36 cellular contexts compared by ENCODE assay signal in genomic region chr15:48222627-48223026, GRCh38. TPM values are rescaled to one million over a fixed set of nuclear protein-coding genes. Genes with fewer than 3 reads are reported as not detected.
"Had no signal": no experiment of that assay in that cellular context is flagged by ENCODE, and none has a peak within 500 bp of the region (broad histone marks: within the 10 kb centered on the region; RNA-seq: fewer than 3 reads in every experiment).

No MANE protein-coding gene starts in this region.

- DNase-seq: activated CD4-positive, alpha-beta memory T cell treated with anti-CD3 and anti-CD28 coated beads for 36 hours; activated CD4-positive, alpha-beta T cell treated with anti-CD3 and anti-CD28 coated beads, Interleukin-2, amount 10 ng/mL, durations not matched to agents 24 days and 14 days; activated CD4-positive, CD25-positive, alpha-beta regulatory T cell treated with anti-CD3 and anti-CD28 coated beads, Interleukin-2, amount 50 U/mL, for 72 hours; activated CD8-positive, alpha-beta memory T cell treated with anti-CD3 and anti-CD28 coated beads, Interleukin-2, amount 50 U/mL, for 4 hours; activated effector memory CD4-positive, alpha-beta T cell treated with anti-CD3 and anti-CD28 coated beads, Interleukin-2, amount 50 U/mL, for 16 hours; activated naive CD4-positive, alpha-beta T cell treated with anti-CD3 and anti-CD28 coated beads for 36 hours; activated naive CD8-positive, alpha-beta T cell treated with anti-CD3 and anti-CD28 coated beads for 36 hours; activated T-cell treated with anti-CD3 and anti-CD28 coated beads, Interleukin-2, amount 50 U/mL, for 1 hour; adrenal gland; central memory CD4-positive, alpha-beta T cell; gastrocnemius medialis; islet precursor cell; left ventricle myocardium inferior; mesendoderm; stimulated activated CD4-positive, alpha-beta T cell treated with anti-CD3 and anti-CD28 coated beads, Interleukin-2, amount 100 ng/mL, for 48 hours; stimulated activated naive CD4-positive, alpha-beta T cell treated with Interleukin-2 at 50 U/mL for 16 hours; T-helper 17 cell; testis; upper lobe of left lung had no signal

- H3K27ac ChIP-seq: adrenal gland, breast epithelium, gastrocnemius medialis, hepatocyte, left ventricle myocardium inferior, neutrophil, prostate gland, right atrium auricular region, testis, upper lobe of left lung, vagina had no signal

- H3K36me3 Mint-ChIP-seq: activated CD4-positive, alpha-beta memory T cell treated with anti-CD3 and anti-CD28 coated beads for 36 hours; activated naive CD8-positive, alpha-beta T cell treated with anti-CD3 and anti-CD28 coated beads for 36 hours had no signal

- H3K36me3 ChIP-seq: adrenal gland, breast epithelium, gastrocnemius medialis, left ventricle myocardium inferior, prostate gland, right atrium auricular region, upper lobe of left lung, vagina had no signal

- H3K4me2 ChIP-seq: hepatocyte had no signal

- ATAC-seq: esophagus mucosa, gastrocnemius medialis, T-helper 17 cell had no signal

- H3K4me1 ChIP-seq: adrenal gland, breast epithelium, gastrocnemius medialis, left ventricle myocardium inferior, prostate gland, right atrium auricular region, testis, upper lobe of left lung, vagina had no signal

- H3K4me3 ChIP-seq: adrenal gland, breast epithelium, gastrocnemius medialis, hepatocyte, left ventricle myocardium inferior, lung, prostate gland, right atrium auricular region, testis, upper lobe of left lung, vagina had no signal

- H3K27me3 ChIP-seq: adrenal gland, breast epithelium, gastrocnemius medialis, right atrium auricular region, testis, upper lobe of left lung, vagina had no signal

- H2AFZ ChIP-seq: hepatocyte had no signal

- H3K4me1 Mint-ChIP-seq: activated CD4-positive, alpha-beta T cell treated with anti-CD3 and anti-CD28 coated beads, Interleukin-2, amount 10 ng/mL, durations not matched to agents 24 days and 14 days; activated naive CD8-positive, alpha-beta T cell treated with anti-CD3 and anti-CD28 coated beads for 36 hours; T-helper 17 cell had no signal

- H3K27ac Mint-ChIP-seq: activated CD4-positive, alpha-beta memory T cell treated with anti-CD3 and anti-CD28 coated beads for 36 hours; activated CD4-positive, alpha-beta T cell treated with anti-CD3 and anti-CD28 coated beads, Interleukin-2, amount 10 ng/mL, durations not matched to agents 24 days and 14 days; activated naive CD4-positive, alpha-beta T cell treated with anti-CD3 and anti-CD28 coated beads for 36 hours; activated naive CD8-positive, alpha-beta T cell treated with anti-CD3 and anti-CD28 coated beads for 36 hours; activated T-helper 1 cell treated with anti-CD3 and anti-CD28 coated beads, Interleukin-12 subunit alpha, Interleukin-12 subunit beta, Interleukin-2, Interleukin-4 antibody, amounts not matched to agents 30 ng/mL and 10 ng/mL and 1 ng/mL, durations not matched to agents 14 hours and 24 hours and 36 hours; T-helper 17 cell had no signal

- H3K9me3 Mint-ChIP-seq: activated CD4-positive, alpha-beta memory T cell treated with anti-CD3 and anti-CD28 coated beads for 36 hours; activated CD4-positive, alpha-beta T cell treated with anti-CD3 and anti-CD28 coated beads, Interleukin-2, amount 10 ng/mL, durations not matched to agents 24 days and 14 days; activated naive CD4-positive, alpha-beta T cell treated with anti-CD3 and anti-CD28 coated beads for 36 hours; activated naive CD8-positive, alpha-beta T cell treated with anti-CD3 and anti-CD28 coated beads for 36 hours; activated T-helper 1 cell treated with anti-CD3 and anti-CD28 coated beads, Interleukin-12 subunit alpha, Interleukin-12 subunit beta, Interleukin-2, Interleukin-4 antibody, amounts not matched to agents 30 ng/mL and 10 ng/mL and 1 ng/mL, durations not matched to agents 14 hours and 24 hours and 36 hours; nephron had no signal

- H3K9me3 ChIP-seq: adrenal gland, breast epithelium, gastrocnemius medialis, left ventricle myocardium inferior, neutrophil, prostate gland, right atrium auricular region, testis, upper lobe of left lung, vagina had no signal

- H3K4me3 Mint-ChIP-seq: activated CD4-positive, alpha-beta memory T cell treated with anti-CD3 and anti-CD28 coated beads for 36 hours; activated CD4-positive, alpha-beta T cell treated with anti-CD3 and anti-CD28 coated beads, Interleukin-2, amount 10 ng/mL, durations not matched to agents 24 days and 14 days; activated naive CD4-positive, alpha-beta T cell treated with anti-CD3 and anti-CD28 coated beads for 36 hours; activated naive CD8-positive, alpha-beta T cell treated with anti-CD3 and anti-CD28 coated beads for 36 hours; activated T-helper 1 cell treated with anti-CD3 and anti-CD28 coated beads, Interleukin-12 subunit alpha, Interleukin-12 subunit beta, Interleukin-2, Interleukin-4 antibody, amounts not matched to agents 30 ng/mL and 10 ng/mL and 1 ng/mL, durations not matched to agents 14 hours and 24 hours and 36 hours; nephron; T-helper 17 cell had no signal

- H3K79me2 ChIP-seq: hepatocyte had no signal

RNA-seq across cellular contexts. Expression of gene SLC12A1, which starts 16.5 kb away (rescaled TPM):
- total RNA-seq: activated CD4-positive, alpha-beta memory T cell treated with anti-CD3 and anti-CD28 coated beads for 36 hours; activated CD4-positive, alpha-beta T cell treated with anti-CD3 and anti-CD28 coated beads, Interleukin-2, amount 10 ng/mL, durations not matched to agents 24 days and 14 days; activated CD8-positive, alpha-beta memory T cell treated with anti-CD3 and anti-CD28 coated beads for 36 hours; activated naive CD4-positive, alpha-beta T cell treated with anti-CD3 and anti-CD28 coated beads for 36 hours; activated naive CD8-positive, alpha-beta T cell treated with anti-CD3 and anti-CD28 coated beads for 36 hours; activated T-helper 1 cell treated with anti-CD3 and anti-CD28 coated beads, Interleukin-12 subunit alpha, Interleukin-12 subunit beta, Interleukin-2, Interleukin-4 antibody, amounts not matched to agents 30 ng/mL and 10 ng/mL and 1 ng/mL, durations not matched to agents 14 hours and 24 hours and 36 hours; astrocyte; endothelial cell of umbilical vein; esophagus mucosa; gastrocnemius medialis; hepatocyte; left ventricle myocardium inferior; mononuclear cell; myocyte; osteocyte; prostate gland; right atrium auricular region; skeletal muscle tissue; T-helper 17 cell; upper lobe of left lung; vagina had no signal
- polyA plus RNA-seq: endothelial cell of umbilical vein, hepatocyte, lung had no signal

RNA-seq across cellular contexts. Expression of gene CTXN2, which starts 31.2 kb away (rescaled TPM):
- total RNA-seq: activated CD4-positive, alpha-beta memory T cell treated with anti-CD3 and anti-CD28 coated beads for 36 hours; activated CD8-positive, alpha-beta memory T cell treated with anti-CD3 and anti-CD28 coated beads for 36 hours; activated naive CD4-positive, alpha-beta T cell treated with anti-CD3 and anti-CD28 coated beads for 36 hours; activated naive CD8-positive, alpha-beta T cell treated with anti-CD3 and anti-CD28 coated beads for 36 hours; activated T-helper 1 cell treated with anti-CD3 and anti-CD28 coated beads, Interleukin-12 subunit alpha, Interleukin-12 subunit beta, Interleukin-2, Interleukin-4 antibody, amounts not matched to agents 30 ng/mL and 10 ng/mL and 1 ng/mL, durations not matched to agents 14 hours and 24 hours and 36 hours; adrenal gland; astrocyte; breast epithelium; endothelial cell of umbilical vein; esophagus mucosa; gastrocnemius medialis; hepatocyte; left ventricle myocardium inferior; lung; mononuclear cell; myocyte; osteocyte; prostate gland; right atrium auricular region; skeletal muscle tissue; T-helper 17 cell; upper lobe of left lung; vagina had no signal
- polyA plus RNA-seq: hepatocyte, lung had no signal
